14 cellular contexts compared by ENCODE assay signal in the genomic region with DNA sequence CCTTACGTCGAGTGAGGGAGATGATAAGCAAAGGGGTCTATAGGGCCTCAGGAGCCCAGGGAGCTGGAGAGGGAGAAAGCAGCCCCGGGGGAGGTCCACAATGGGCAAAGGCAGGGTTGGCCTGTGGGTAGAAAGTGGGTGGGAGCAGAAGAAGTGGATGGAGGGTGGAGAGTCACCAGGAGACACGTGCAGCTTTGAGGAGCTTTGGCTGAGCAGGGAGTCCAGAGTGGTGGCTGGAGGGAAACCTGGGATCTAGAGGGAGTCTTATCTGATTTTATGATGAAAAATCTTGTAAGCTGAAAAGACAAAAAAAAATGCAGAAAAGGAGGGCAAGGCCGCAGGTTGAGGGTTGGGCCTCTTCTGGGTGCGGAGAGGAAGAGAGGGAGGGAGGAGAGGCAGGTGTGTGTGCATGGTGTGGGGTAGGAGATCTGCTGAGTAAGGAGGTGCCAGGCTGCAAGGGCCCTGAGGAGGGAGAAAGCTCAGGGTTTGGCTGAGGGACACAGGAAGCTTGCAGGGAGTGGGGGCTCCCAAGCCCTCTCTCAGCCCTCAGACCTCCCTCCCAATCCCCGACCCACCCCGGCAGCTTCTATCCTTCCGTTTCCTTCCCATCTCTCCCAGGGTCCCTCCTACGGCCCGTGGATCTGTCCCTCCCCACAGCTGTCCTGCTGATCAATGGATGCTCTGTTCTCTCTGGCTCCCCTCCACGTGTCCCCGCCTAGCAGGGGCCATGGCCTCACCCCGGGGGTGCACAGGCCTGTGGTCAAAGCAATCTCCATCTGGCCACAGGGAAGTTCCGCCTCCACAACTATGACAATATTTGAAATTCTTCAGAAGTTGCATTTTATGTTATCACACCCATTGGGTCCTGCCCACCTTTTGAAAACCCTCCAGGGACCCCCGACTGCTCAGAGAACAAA. TPM values are rescaled to one million over a fixed set of nuclear protein-coding genes. Genes with fewer than 3 reads are reported as not detected.
A peak's percentile ranks its signal among the peaks of the same experiment; 100 is the strongest.
DNase-seq lines count a peak whose midpoint lies in the region; ATAC-seq, FAIRE-seq and TF ChIP-seq lines count a peak whose summit lies in the region.
"Had no signal": no experiment of that assay in that cellular context is flagged by ENCODE, and none has a peak within 500 bp of the region (broad histone marks: within the 10 kb centered on the region; RNA-seq: fewer than 3 reads in every experiment).

No MANE protein-coding gene starts in this region.

- TF ChIP-seq CTCF in gastroesophageal sphincter (IDR thresholded peaks at IDR 0.05) = no peak
- no peak for TF ChIP-seq CTCF in D721Med (IDR thresholded peaks at IDR 0.05; ENCODE audit: insufficient read depth, missing control alignments)

- FAIRE-seq in D721Med (lab: Jason Lieb, UNC) = no peak

- no peak for TF ChIP-seq EP300 in gastroesophageal sphincter (IDR thresholded peaks at IDR 0.05)

- H3K9me3 ChIP-seq in SJCRH30 (replicated peaks) = no peaks in the 10 kb centered on the region; the same call in 1 of the 2 replicates
- H3K9me3 ChIP-seq in gastroesophageal sphincter = peaks cover 0 to 4% (median 0%) of the 10 kb centered on the region in 3 donors

- peaks cover 35% of the 10 kb centered on the region for H3K4me1 ChIP-seq in SJCRH30
- H3K4me1 ChIP-seq in gastroesophageal sphincter = peaks cover 0 to 16% (median 0%) of the 10 kb centered on the region in 3 donors

- H3K27me3 ChIP-seq in SJCRH30 (no peaks in the 10 kb centered on the region), gastroesophageal sphincter (peaks cover 14% of the 10 kb centered on the region)

- TF ChIP-seq POLR2A in gastroesophageal sphincter (IDR thresholded peaks at IDR 0.05) = no peak
- no peak for TF ChIP-seq POLR2A in GM18505 (IDR thresholded peaks at IDR 0.05; ENCODE audit: borderline replicate concordance, extremely low read depth, insufficient read depth, insufficient read length)

- H3K4me3 ChIP-seq in SJCRH30 (peak overlapping the region; percentile 26), gastroesophageal sphincter (no peak overlapping the region)

- H3K27ac ChIP-seq in SJCRH30 (peak overlapping the region; percentile 79), gastroesophageal sphincter (peak overlapping the region in 1 of 4 donors; percentile 14)
- H3K27ac ChIP-seq: C4-2B had no signal

- H3K36me3 ChIP-seq in SJCRH30 = no peaks in the 10 kb centered on the region
- H3K36me3 ChIP-seq in gastroesophageal sphincter = no peaks in the 10 kb centered on the region

- WGBS in gastroesophageal sphincter (ENCODE audit: low coverage in 1 of 2), 2 donors = 49 to 63% methylated on average over 6 to 13 of the region's 16 CpGs

- peak; percentile 41 for DNase-seq in Daoy (ENCODE audit: low read depth)
- peak; percentile 100 for DNase-seq in SJCRH30
- DNase-seq in nucleus accumbens (lab: John Stamatoyannopoulos, UW) = peak in 54 of 56 donors; percentile 13 to 92 (median 82)
- DNase-seq in D721Med (ENCODE audit: insufficient read length, low spot score) = no peak
- DNase-seq in activated CD4-positive, alpha-beta T cell treated with anti-CD3 and anti-CD28 coated beads, Interleukin-2, amount 50 U/mL, for 48 hours = no peak
- no peak for DNase-seq in NCI-H2171 (lab: John Stamatoyannopoulos, UW)
- DNase-seq: activated T-cell treated with anti-CD3 and anti-CD28 coated beads, Interleukin-2, amount 50 U/mL, for 72 hours; cortex of kidney; NCI-H1694 treated with DMSO at 0.1 percent for 48 hours; stimulated activated naive CD8-positive, alpha-beta T cell treated with anti-CD3 and anti-CD28 coated beads, Interleukin-15, Interleukin-2, amounts not matched to agents 100 U/mL and 50 U/mL, for 24 hours had no signal

- ATAC-seq in gastroesophageal sphincter = peak; percentile 46
- no peak for ATAC-seq in GM18505 (IDR thresholded peaks at IDR 0.05; ENCODE audit: unreplicated experiment)
- ATAC-seq: activated T-cell treated with anti-CD3 and anti-CD28 coated beads, Interleukin-2, amount 50 U/mL, for 72 hours; stimulated activated naive CD8-positive, alpha-beta T cell treated with anti-CD3 and anti-CD28 coated beads, Interleukin-15, Interleukin-2, amounts not matched to agents 100 U/mL and 50 U/mL, for 24 hours had no signal

RNA-seq across cellular contexts. Expression of a gene that starts 17.1 kb away (rescaled TPM):
- 0.09 TPM in 1 of 2 replicates, not detected in the other for total RNA-seq in Daoy (2014; rRNA removed; shearing (Covaris generic))
- total RNA-seq in SJCRH30 (2014; rRNA removed; shearing (Covaris generic)) = 0.06 TPM in 1 of 2 replicates, not detected in the other
- total RNA-seq in gastroesophageal sphincter = under 1 TPM in 2 of 4 donors, not detected in 2; 0.27 to 0.47 TPM
- total RNA-seq: activated T-cell treated with anti-CD3 and anti-CD28 coated beads, Interleukin-2, amount 50 U/mL, for 72 hours had no signal

RNA-seq across cellular contexts. Expression of a gene that starts 26.3 kb away (rescaled TPM):
- total RNA-seq in Daoy (2014; rRNA removed; shearing (Covaris generic)) = 0.30 and 1.0 TPM in 2 replicates
- 1.4 TPM in 2 replicates for total RNA-seq in SJCRH30 (2014; rRNA removed; shearing (Covaris generic))
- total RNA-seq in gastroesophageal sphincter = 10 to 100 TPM in 2 of 4 donors, 1 to 10 TPM in 2; 5.1 to 19.9 (median 11.5) TPM
- total RNA-seq: activated T-cell treated with anti-CD3 and anti-CD28 coated beads, Interleukin-2, amount 50 U/mL, for 72 hours had no signal

RNA-seq across cellular contexts. Expression of a gene that starts 59.4 kb away (rescaled TPM):
- not detected in 2 replicates for total RNA-seq in Daoy (2014; rRNA removed; shearing (Covaris generic))
- not detected in 2 replicates for total RNA-seq in SJCRH30 (2014; rRNA removed; shearing (Covaris generic))
- 1 to 10 TPM in 1 of 4 donors, under 1 TPM in 1, not detected in 2; 0.19 to 1.8 TPM for total RNA-seq in gastroesophageal sphincter
- total RNA-seq: activated T-cell treated with anti-CD3 and anti-CD28 coated beads, Interleukin-2, amount 50 U/mL, for 72 hours; mononuclear cell had no signal

Comparison
In these comparisons a context has a peak if more than half of its experiments do, and no peak if none do; other contexts are left out.
1. DNase-seq: peak in Daoy (single experiment), SJCRH30 (2 of 2) and nucleus accumbens (54 of 56); none in D721Med (single experiment), activated CD4-positive, alpha-beta T cell treated with anti-CD3 and anti-CD28 coated beads, Interleukin-2, amount 50 U/mL, for 48 hours (0 of 2) and NCI-H2171 (single experiment).